In the genomic region with DNA sequence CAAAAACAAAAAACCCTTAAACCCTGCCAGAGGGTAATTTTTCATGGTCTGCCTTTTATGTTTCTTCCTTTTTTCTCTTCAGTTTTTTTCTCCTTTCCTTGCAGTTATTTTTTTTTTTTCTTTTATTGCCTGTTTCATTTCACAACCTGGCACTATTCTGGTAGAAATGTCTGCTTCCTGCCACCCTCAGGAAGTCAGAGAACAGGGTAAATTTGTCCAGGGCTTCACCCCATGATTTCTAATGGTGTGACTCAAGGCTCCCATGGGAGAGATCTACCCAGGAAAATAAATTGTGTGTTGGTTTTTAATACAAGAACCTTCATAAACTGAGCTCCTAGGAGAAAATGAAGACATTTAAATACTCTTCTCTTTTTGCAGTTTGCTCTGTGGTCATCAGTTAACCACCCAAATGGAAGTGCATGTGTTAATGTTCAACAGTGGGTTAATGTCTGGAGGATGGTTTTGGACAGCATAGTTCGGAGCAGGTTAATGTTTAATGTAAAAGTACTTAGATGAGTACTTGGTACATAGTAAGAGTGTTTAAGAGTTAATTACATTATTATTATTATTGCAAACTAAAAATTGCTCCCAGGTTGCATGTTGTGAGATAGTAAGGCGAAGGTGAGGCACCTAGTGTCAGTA, we compare ENCODE assay signal across 12 cellular contexts. TPM values are rescaled to one million over a fixed set of nuclear protein-coding genes. Genes with fewer than 3 reads are reported as not detected.
A peak's percentile ranks its signal among the peaks of the same experiment; 100 is the strongest.
DNase-seq lines count a peak whose midpoint lies in the region; ATAC-seq, FAIRE-seq and TF ChIP-seq lines count a peak whose summit lies in the region.
"Had no signal": no experiment of that assay in that cellular context is flagged by ENCODE, and none has a peak within 500 bp of the region (broad histone marks: within the 10 kb centered on the region; RNA-seq: fewer than 3 reads in every experiment).

No MANE protein-coding gene starts in this region.

- H3K4me3 ChIP-seq in endodermal cell (ENCODE audit: low read length): no peak overlapping the region

- peak; percentile 83 for ATAC-seq in HG03066 (IDR thresholded peaks at IDR 0.05; ENCODE audit: low read depth, unreplicated experiment)
- ATAC-seq in stimulated activated naive B cell treated with anti-CD40 and anti-IgM and Interleukin-4, amounts not matched to agents 10 μg/mL and 1 μg/mL and 100 μg/mL, for 72 hours (replicated peaks): peak; percentile 71
- ATAC-seq in GM19455 (IDR thresholded peaks at IDR 0.05; ENCODE audit: unreplicated experiment): no peak
- ATAC-seq: activated naive CD4-positive, alpha-beta T cell treated with anti-CD3 and anti-CD28 coated beads, Interleukin-2, amount 50 U/mL, for 72 hours had no signal

- no peaks in the 10 kb centered on the region for H3K27me3 Mint-ChIP-seq in endodermal cell (ENCODE audit: insufficient read depth)
- no peaks in the 10 kb centered on the region for H3K27me3 Mint-ChIP-seq in stimulated activated naive B cell treated with anti-CD40 and anti-IgM and Interleukin-4, amounts not matched to agents 10 μg/mL and 1 μg/mL and 100 μg/mL, for 72 hours

- WGBS in endodermal cell (ENCODE audit: insufficient coverage in 1 of 2, insufficient read length in 1 of 2), 2 experiments: 90 to 95% methylated on average over 1 to 2 of the region's 2 CpGs

- H3K36me3 Mint-ChIP-seq in endodermal cell (ENCODE audit: low read depth): peaks cover 56% of the 10 kb centered on the region
- no peaks in the 10 kb centered on the region for H3K36me3 Mint-ChIP-seq in stimulated activated naive B cell treated with anti-CD40 and anti-IgM and Interleukin-4, amounts not matched to agents 10 μg/mL and 1 μg/mL and 100 μg/mL, for 72 hours
- H3K36me3 Mint-ChIP-seq: activated naive CD4-positive, alpha-beta T cell treated with anti-CD3 and anti-CD28 coated beads, Interleukin-2, amount 50 U/mL, for 72 hours had no signal

- H3K27me3 ChIP-seq in endodermal cell (ENCODE audit: control insufficient read depth, insufficient read depth, low read length, poor library complexity, severe bottlenecking): no peaks in the 10 kb centered on the region

- TF ChIP-seq CTCF in endodermal cell (conservative IDR thresholded peaks at IDR 0.05): no peak

- H3K27ac ChIP-seq in endodermal cell (ENCODE audit: low read depth, low read length): peak overlapping the region; percentile 2
- H3K27ac ChIP-seq: epithelial cell of prostate, HL-60 had no signal

- peaks cover 42% of the 10 kb centered on the region for H3K4me1 Mint-ChIP-seq in endodermal cell
- H3K4me1 Mint-ChIP-seq in stimulated activated naive B cell treated with anti-CD40 and anti-IgM and Interleukin-4, amounts not matched to agents 10 μg/mL and 1 μg/mL and 100 μg/mL, for 72 hours: peaks cover 8 to 17% of the 10 kb centered on the region in 2 donors

- H3K9me3 Mint-ChIP-seq in endodermal cell: peaks cover 5% of the 10 kb centered on the region
- no peaks in the 10 kb centered on the region for H3K9me3 Mint-ChIP-seq in stimulated activated naive B cell treated with anti-CD40 and anti-IgM and Interleukin-4, amounts not matched to agents 10 μg/mL and 1 μg/mL and 100 μg/mL, for 72 hours
- H3K9me3 Mint-ChIP-seq: activated naive CD4-positive, alpha-beta T cell treated with anti-CD3 and anti-CD28 coated beads, Interleukin-2, amount 50 U/mL, for 72 hours had no signal

- peaks cover 9% of the 10 kb centered on the region for H3K4me1 ChIP-seq in endodermal cell (ENCODE audit: control insufficient read depth, insufficient read depth, low read length)

- DNase-seq in GM19239 (ENCODE audit: insufficient read length, low spot score): peak; percentile 36
- peak; percentile 13 for DNase-seq in endodermal cell
- DNase-seq in stimulated activated naive B cell treated with anti-CD40 and anti-IgM and Interleukin-4, amounts not matched to agents 10 μg/mL and 1 μg/mL and 100 μg/mL, for 72 hours: no peak
- DNase-seq in COLO668 (lab: John Stamatoyannopoulos, UW; ENCODE audit: unreplicated experiment): no peak
- no peak for DNase-seq in AG08396 (ENCODE audit: low spot score)
- DNase-seq in DMS153 (lab: John Stamatoyannopoulos, UW): no peak
- DNase-seq: midbrain had no signal

- peak; percentile 93 for FAIRE-seq in GM19239 (lab: Jason Lieb, UNC)

- no peak overlapping the region for H3K4me3 Mint-ChIP-seq in endodermal cell
- H3K4me3 Mint-ChIP-seq in stimulated activated naive B cell treated with anti-CD40 and anti-IgM and Interleukin-4, amounts not matched to agents 10 μg/mL and 1 μg/mL and 100 μg/mL, for 72 hours: no peak overlapping the region

- peaks cover 31% of the 10 kb centered on the region for H3K9me3 ChIP-seq in endodermal cell (ENCODE audit: control insufficient read depth, low read length)

- no peak overlapping the region for H3K27ac Mint-ChIP-seq in endodermal cell
- H3K27ac Mint-ChIP-seq in stimulated activated naive B cell treated with anti-CD40 and anti-IgM and Interleukin-4, amounts not matched to agents 10 μg/mL and 1 μg/mL and 100 μg/mL, for 72 hours: peak overlapping the region; percentile 27
- H3K27ac Mint-ChIP-seq: activated naive CD4-positive, alpha-beta T cell treated with anti-CD3 and anti-CD28 coated beads, Interleukin-2, amount 50 U/mL, for 72 hours had no signal

- peaks cover 29% of the 10 kb centered on the region for H3K36me3 ChIP-seq in endodermal cell (ENCODE audit: control insufficient read depth, insufficient read depth, low read length)

- no peak overlapping the region for H3K9ac ChIP-seq in endodermal cell (ENCODE audit: extremely low read depth, low read length, poor library complexity, severe bottlenecking)

RNA-seq across cellular contexts. Expression of a gene that starts 45.9 kb away (rescaled TPM):
- total RNA-seq in endodermal cell: 10 to 100 TPM; 82.6 to 98.0 TPM
- polyA plus RNA-seq in endodermal cell (2013, experiment 1 of 2): 15.1 TPM
- 15.8 TPM for polyA plus RNA-seq in endodermal cell (2013, experiment 2 of 2)
- total RNA-seq: activated naive CD4-positive, alpha-beta T cell treated with anti-CD3 and anti-CD28 coated beads, Interleukin-2, amount 50 U/mL, for 72 hours had no signal

Comparison
In these comparisons a context has a peak if more than half of its experiments do, and no peak if none do; other contexts are left out.
1. DNase-seq: peak in GM19239 (single experiment) and endodermal cell (single experiment); none in stimulated activated naive B cell treated with anti-CD40 and anti-IgM and Interleukin-4, amounts not matched to agents 10 μg/mL and 1 μg/mL and 100 μg/mL, for 72 hours (single experiment), COLO668 (single experiment), AG08396 (single experiment) and DMS153 (single experiment).